ENCODE assay signal across 23 cellular contexts in genomic region chr2:60394467-60394866, GRCh38.
"Had no signal": no experiment of that assay in that cellular context is flagged by ENCODE, and none has a peak within 500 bp of the region (broad histone marks: within the 10 kb centered on the region; RNA-seq: fewer than 3 reads in every experiment).

No MANE protein-coding gene starts in this region.

- H3K9me3 ChIP-seq: ascending aorta, Peyer's patch, SJSA1 had no signal

- H3K27me3 ChIP-seq: ascending aorta, Peyer's patch, SJSA1 had no signal

- DNase-seq: activated CD4-positive, alpha-beta T cell treated with anti-CD3 and anti-CD28 coated beads for 4 hours; activated CD4-positive, alpha-beta T cell treated with anti-CD3 and anti-CD28 coated beads, Interleukin-2, amount 50 U/mL, for 4 hours; activated CD8-positive, alpha-beta memory T cell treated with anti-CD3 and anti-CD28 coated beads, Interleukin-2, amount 50 U/mL, for 48 hours; activated CD8-positive, alpha-beta T cell treated with anti-CD3 and anti-CD28 coated beads, Interleukin-2, amount 10 ng/mL, durations not matched to agents 7 days and 5 days; activated naive CD4-positive, alpha-beta T cell treated with anti-CD3 and anti-CD28 coated beads, Interleukin-2, amount 50 U/mL, for 16 hours; activated naive CD8-positive, alpha-beta T cell treated with anti-CD3 and anti-CD28 coated beads, Interleukin-2, amount 10 ng/mL, durations not matched to agents 7 days and 5 days; activated T-cell treated with anti-CD3 and anti-CD28 coated beads, Interleukin-2, amount 50 U/mL, for 1 hour; caudate nucleus; KG1; NCI-H1092; NCI-H1417; NCI-H1930; NCI-H2171; NCI-H2227 treated with DMSO at 0.1 percent for 48 hours; NCI-H446 treated with DMSO at 0.1 percent for 48 hours; NCI-H526; NCI-H774; NK-92 treated with Interleukin-12 subunit alpha and Interleukin-12 subunit beta, amount 100 ng/mL, for 24 hours; OCI-M1; Peyer's patch; SHP77 had no signal

- H3K4me1 ChIP-seq: ascending aorta, Peyer's patch, SJSA1 had no signal

- H3K36me3 ChIP-seq: ascending aorta, Peyer's patch, SJSA1 had no signal

- H3K4me3 ChIP-seq: ascending aorta, Peyer's patch, SJSA1 had no signal
